Comparison of ENCODE assay signal across 10 cellular contexts in the genomic region with DNA sequence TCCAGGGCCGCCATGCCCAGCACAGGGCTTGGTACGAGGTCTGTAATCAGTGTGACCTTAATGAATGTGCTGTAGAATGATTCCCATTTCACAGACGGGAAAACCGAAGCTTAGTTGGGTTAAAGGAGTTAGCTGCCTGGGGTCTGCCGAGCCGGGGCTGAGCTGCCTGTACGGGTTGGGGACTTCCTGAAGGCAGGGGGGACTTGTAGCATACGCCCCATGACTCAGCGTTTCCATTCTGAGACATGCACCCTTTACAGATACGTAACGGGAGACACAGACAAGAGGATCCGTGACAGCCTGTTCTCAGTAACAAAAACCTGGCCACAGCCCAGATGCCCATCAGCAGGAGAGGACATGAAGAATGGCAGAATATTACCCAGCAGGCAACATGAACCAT. TPM values are rescaled to one million over a fixed set of nuclear protein-coding genes. Genes with fewer than 3 reads are reported as not detected.
DNase-seq lines count a peak whose midpoint lies in the region; ATAC-seq and TF ChIP-seq lines count a peak whose summit lies in the region.
"Not testable (repeated sequence)": the region's sequence is repeated elsewhere in the genome, so short reads cannot be mapped to it uniquely, and the experiment has no call there.
"Had no signal": no experiment of that assay in that cellular context is flagged by ENCODE, and none has a peak within 500 bp of the region (broad histone marks: within the 10 kb centered on the region; RNA-seq: fewer than 3 reads in every experiment).

No MANE protein-coding gene starts in this region.

- 19 to 50% (median 32%) methylated on average over 10 to 11 of the region's 12 CpGs for WGBS in psoas muscle, 3 donors

- not testable (repeated sequence) for H3K27me3 ChIP-seq in psoas muscle (ENCODE audit: insufficient read depth in 3 of 3, low read length in 2 of 3)

- not testable (repeated sequence) for H3K4me3 ChIP-seq in psoas muscle

- not testable (repeated sequence) for H3K36me3 ChIP-seq in psoas muscle (ENCODE audit: insufficient read depth in 1 of 2, low read depth in 1 of 2)

- H3K4me1 ChIP-seq in psoas muscle, result peaks cover 54% of the 10 kb centered on the region

- H3K9me3 ChIP-seq in psoas muscle, result not testable (repeated sequence)

- DNase-seq in GM10266 (ENCODE audit: extremely low spot score), result peak; percentile 80
- peak; percentile 81 for DNase-seq in OCI-M1 (lab: John Stamatoyannopoulos, UW)
- DNase-seq in activated CD4-positive, alpha-beta T cell treated with anti-CD3 and anti-CD28 coated beads, Interleukin-2, amount 50 U/mL, for 48 hours, result peak; percentile 52 to 70
- DNase-seq in activated naive CD4-positive, alpha-beta T cell treated with anti-CD3 and anti-CD28 coated beads, Interleukin-2, amount 50 U/mL, for 16 hours, result peak; percentile 58
- DNase-seq in fibroblast of gingiva (ENCODE audit: low read depth), result peak; percentile 33
- DNase-seq in psoas muscle, result peak; percentile 81 to 92
- DNase-seq in stimulated activated naive CD8-positive, alpha-beta T cell treated with anti-CD3 and anti-CD28 coated beads, Interleukin-15, Interleukin-2, amounts not matched to agents 100 U/mL and 50 U/mL, for 24 hours, result peak; percentile 78

- ATAC-seq in HG03060 (IDR thresholded peaks at IDR 0.05; ENCODE audit: low read depth, unreplicated experiment) (peak; percentile 59), psoas muscle (peak; percentile 54 to 70 (median 62))
- peak; percentile 93 for ATAC-seq in stimulated activated naive CD8-positive, alpha-beta T cell treated with anti-CD3 and anti-CD28 coated beads, Interleukin-15, Interleukin-2, amounts not matched to agents 100 U/mL and 50 U/mL, for 24 hours

- not testable (repeated sequence) for TF ChIP-seq CTCF in GM10266 (IDR thresholded peaks at IDR 0.05; ENCODE audit: control insufficient read depth, insufficient read depth, low read depth, missing control alignments); psoas muscle (IDR thresholded peaks at IDR 0.05)

- H3K27ac ChIP-seq in psoas muscle, result peak overlapping the region; percentile 96

- intact Hi-C loops in psoas muscle (cut with DNase I), result not testable (repeated sequence)

RNA-seq across cellular contexts. Expression of a gene that starts 23.6 kb away (rescaled TPM):
- total RNA-seq in psoas muscle, result under 1 TPM in 1 of 4 donors, not detected in 3; 0.61 TPM
- polyA plus RNA-seq in psoas muscle, result under 1 TPM; 0.05 to 0.14 (median 0.06) TPM
- total RNA-seq: fibroblast of lung, HT-29 had no signal
- polyA plus RNA-seq: fibroblast of lung had no signal

Comparison
In these comparisons a context has a peak if more than half of its experiments do, and no peak if none do; other contexts are left out.
1. DNase-seq: peak in every context shown above with its lines; median percentile 86 in psoas muscle; 81 in OCI-M1; 80 in GM10266; 78 in stimulated activated naive CD8-positive, alpha-beta T cell treated with anti-CD3 and anti-CD28 coated beads, Interleukin-15, Interleukin-2, amounts not matched to agents 100 U/mL and 50 U/mL, for 24 hours; 61 in activated CD4-positive, alpha-beta T cell treated with anti-CD3 and anti-CD28 coated beads, Interleukin-2, amount 50 U/mL, for 48 hours; 58 in activated naive CD4-positive, alpha-beta T cell treated with anti-CD3 and anti-CD28 coated beads, Interleukin-2, amount 50 U/mL, for 16 hours; 33 in fibroblast of gingiva.